7 cellular contexts compared by ENCODE assay signal in genomic region chr2:113510913-113511312, GRCh38. TPM values are rescaled to one million over a fixed set of nuclear protein-coding genes. Genes with fewer than 3 reads are reported as not detected.
"Had no signal": no experiment of that assay in that cellular context is flagged by ENCODE, and none has a peak within 500 bp of the region (broad histone marks: within the 10 kb centered on the region; RNA-seq: fewer than 3 reads in every experiment).

No MANE protein-coding gene starts in this region.

RNA-seq across cellular contexts. Expression of gene FOXD4L1, which starts 12.4 kb away (rescaled TPM):
- total RNA-seq: chondrocyte, colonic mucosa, dermis microvascular lymphatic vessel endothelial cell, endothelial cell of umbilical vein, epithelial cell of proximal tubule, glomerular endothelial cell had no signal
- polyA plus RNA-seq: fibroblast of lung had no signal
